16 cellular contexts compared by ENCODE assay signal in the genomic region with DNA sequence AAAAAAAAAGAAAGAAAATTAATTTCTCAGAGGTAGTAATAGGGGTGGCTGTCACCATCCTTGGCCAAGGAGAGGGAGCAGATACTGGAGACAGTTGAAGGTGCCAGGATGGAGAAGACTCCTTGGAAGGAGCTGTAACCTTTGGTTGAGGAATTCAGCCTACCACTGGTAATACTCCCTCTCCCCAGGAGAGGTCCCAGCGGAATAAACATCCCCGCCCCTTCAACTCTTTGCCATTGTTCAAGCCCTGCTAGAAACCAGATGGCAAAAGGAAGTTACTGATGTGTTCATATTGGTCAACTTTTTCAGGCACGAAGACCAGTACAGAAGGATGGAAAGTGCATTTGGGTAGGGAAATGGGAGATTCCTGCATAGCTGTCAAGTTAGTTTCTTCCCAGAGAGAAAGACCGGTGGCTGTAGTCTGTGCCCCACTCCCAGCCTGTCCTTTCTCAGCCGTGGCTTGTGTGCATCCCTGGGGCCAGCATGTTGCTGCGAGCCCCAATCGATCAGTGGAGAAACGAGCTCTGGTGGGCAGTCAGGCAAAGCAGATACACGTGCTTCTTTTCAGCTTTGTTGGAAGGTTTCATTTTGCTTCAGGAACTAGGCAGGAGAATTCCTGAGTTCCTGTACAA.
DNase-seq lines count a peak whose midpoint lies in the region; ATAC-seq and TF ChIP-seq lines count a peak whose summit lies in the region.
"Had no signal": no experiment of that assay in that cellular context is flagged by ENCODE, and none has a peak within 500 bp of the region (broad histone marks: within the 10 kb centered on the region; RNA-seq: fewer than 3 reads in every experiment).

No MANE protein-coding gene starts in this region.

- H4K20me1 ChIP-seq in OCI-LY7 (ENCODE audit: insufficient read depth, low read length), result no peaks in the 10 kb centered on the region

- H3K9me3 Mint-ChIP-seq in stimulated activated memory B cell treated with anti-CD40 and anti-IgM and Interleukin-4, amounts not matched to agents 10 μg/mL and 1 μg/mL and 100 μg/mL, for 72 hours, result no peaks in the 10 kb centered on the region
- H3K9me3 Mint-ChIP-seq: activated CD4-positive, alpha-beta T cell treated with anti-CD3 and anti-CD28 coated beads, Interleukin-2, amount 10 ng/mL, durations not matched to agents 24 days and 14 days had no signal

- H2BK5ac ChIP-seq in neuronal stem cell (ENCODE audit: low read length), result no peak overlapping the region

- no peaks in the 10 kb centered on the region for H3K36me3 Mint-ChIP-seq in stimulated activated memory B cell treated with anti-CD40 and anti-IgM and Interleukin-4, amounts not matched to agents 10 μg/mL and 1 μg/mL and 100 μg/mL, for 72 hours

- H2AK5ac ChIP-seq in neuronal stem cell (ENCODE audit: low read depth, low read length), result no peak overlapping the region

- H3K18ac ChIP-seq in neuronal stem cell (ENCODE audit: low read length), result peak overlapping the region; percentile 63

- CTCF ChIA-PET in OCI-LY7 (lab: Charles Lee; ENCODE audit: unreplicated experiment), result no interaction called here

- no CpG with 5 or more reads among the region's 9 CpGs for WGBS in neuronal stem cell (ENCODE audit: extremely low coverage in 2 of 2, insufficient read length in 2 of 2, insufficient replicate concordance in 1 of 2), 2 donors

- H2BK12ac ChIP-seq in neuronal stem cell (ENCODE audit: low read length), result no peak overlapping the region

- no peak overlapping the region for H3K4ac ChIP-seq in neuronal stem cell (ENCODE audit: low read length)

- H3K27ac ChIP-seq in breast epithelium (peak overlapping the region; percentile 80 to 81), neuronal stem cell (replicated peaks; ENCODE audit: low read length) (no peak overlapping the region), OCI-LY7 (ENCODE audit: low read depth, low read length, poor library complexity, severe bottlenecking) (no peak overlapping the region)
- H3K27ac ChIP-seq: adrenal gland, Peyer's patch, uterus had no signal

- TF ChIP-seq CTCF in breast epithelium (IDR thresholded peaks at IDR 0.05) (no peak), OCI-LY7 (conservative IDR thresholded peaks at IDR 0.05; ENCODE audit: low read length) (no peak)

- peak; percentile 45 for DNase-seq in ELF-1 (ENCODE audit: low read depth, low spot score)
- peak; percentile 28 for DNase-seq in MV-4-11 (lab: John Stamatoyannopoulos, UW)
- DNase-seq in breast epithelium (ENCODE audit: low spot score in 2 of 2), result no peak
- DNase-seq in neuronal stem cell (ENCODE audit: low spot score), result no peak
- DNase-seq in hepatic stellate cell (ENCODE audit: low spot score), result no peak
- DNase-seq in OCI-LY7 (ENCODE audit: low spot score), result no peak
- DNase-seq: activated CD4-positive, alpha-beta T cell treated with anti-CD3 and anti-CD28 coated beads, Interleukin-2, amount 10 ng/mL, durations not matched to agents 24 days and 14 days; activated effector memory CD4-positive, alpha-beta T cell treated with anti-CD3 and anti-CD28 coated beads, Interleukin-2, amount 50 U/mL, for 16 hours; adrenal gland; central memory CD4-positive, alpha-beta T cell; naive thymus-derived CD4-positive, alpha-beta T cell; NCI-H187 treated with DMSO at 0.1 percent for 48 hours; Peyer's patch; SK-N-SH; uterus had no signal

- no peak overlapping the region for H3K4me3 ChIP-seq in breast epithelium
- no peak overlapping the region for H3K4me3 ChIP-seq in neuronal stem cell (ENCODE audit: low read length in 2 of 2)
- no peak overlapping the region for H3K4me3 ChIP-seq in OCI-LY7 (ENCODE audit: low read depth, low read length, poor library complexity, severe bottlenecking)
- H3K4me3 ChIP-seq: adrenal gland, Peyer's patch, uterus had no signal

- POLR2A ChIA-PET in OCI-LY7 (lab: Charles Lee), result no interaction called here

- no peak overlapping the region for H3K14ac ChIP-seq in neuronal stem cell (ENCODE audit: low read length)

- H3K36me3 ChIP-seq in breast epithelium (no peaks in the 10 kb centered on the region), neuronal stem cell (replicated peaks in 1 of 2; ENCODE audit: control insufficient read depth in 2 of 2, insufficient read depth in 2 of 2, low read length in 2 of 2) (no peaks in the 10 kb centered on the region), OCI-LY7 (ENCODE audit: insufficient read depth, low read length) (no peaks in the 10 kb centered on the region)
- H3K36me3 ChIP-seq: adrenal gland, Peyer's patch, uterus had no signal

- no peaks in the 10 kb centered on the region for H3K9me2 ChIP-seq in OCI-LY7 (ENCODE audit: insufficient read depth, low read length)
- H3K9me2 ChIP-seq: SK-N-SH had no signal

- H4K91ac ChIP-seq in neuronal stem cell (ENCODE audit: low read depth, low read length, poor library complexity), result no peak overlapping the region

- no peak overlapping the region for H4K8ac ChIP-seq in neuronal stem cell (ENCODE audit: low read depth, low read length)

- peaks cover 0 to 4% of the 10 kb centered on the region in 2 donors for H3K4me1 ChIP-seq in breast epithelium
- peaks cover 6 to 12% of the 10 kb centered on the region in 2 donors for H3K4me1 ChIP-seq in neuronal stem cell (ENCODE audit: control insufficient read depth in 2 of 2, insufficient read depth in 1 of 2, low read depth in 1 of 2, low read length in 2 of 2)
- H3K4me1 ChIP-seq in OCI-LY7 (ENCODE audit: insufficient read depth, low read length, poor library complexity, severe bottlenecking), result peaks cover 22% of the 10 kb centered on the region
- H3K4me1 ChIP-seq: adrenal gland, Peyer's patch, uterus had no signal

- no peak overlapping the region for H2BK120ac ChIP-seq in neuronal stem cell (ENCODE audit: low read depth, low read length)

- no peaks in the 10 kb centered on the region for H3K27me3 Mint-ChIP-seq in stimulated activated memory B cell treated with anti-CD40 and anti-IgM and Interleukin-4, amounts not matched to agents 10 μg/mL and 1 μg/mL and 100 μg/mL, for 72 hours
- H3K27me3 Mint-ChIP-seq: activated CD4-positive, alpha-beta T cell treated with anti-CD3 and anti-CD28 coated beads, Interleukin-2, amount 10 ng/mL, durations not matched to agents 24 days and 14 days; naive thymus-derived CD4-positive, alpha-beta T cell had no signal

- no peaks in the 10 kb centered on the region for H3K27me3 ChIP-seq in breast epithelium
- peaks cover 0 to 2% (median 0%) of the 10 kb centered on the region in 3 experiments for H3K27me3 ChIP-seq in neuronal stem cell (ENCODE audit: control insufficient read depth in 3 of 3, insufficient read depth in 3 of 3, low read depth in 1 of 3, low read length in 3 of 3)
- H3K27me3 ChIP-seq: adrenal gland, Peyer's patch, uterus had no signal

- H3K23ac ChIP-seq in neuronal stem cell (ENCODE audit: low read depth, low read length, poor library complexity), result no peak overlapping the region

- H3K4me3 Mint-ChIP-seq in stimulated activated memory B cell treated with anti-CD40 and anti-IgM and Interleukin-4, amounts not matched to agents 10 μg/mL and 1 μg/mL and 100 μg/mL, for 72 hours, result no peak overlapping the region
- H3K4me3 Mint-ChIP-seq: activated CD4-positive, alpha-beta T cell treated with anti-CD3 and anti-CD28 coated beads, Interleukin-2, amount 10 ng/mL, durations not matched to agents 24 days and 14 days; naive thymus-derived CD4-positive, alpha-beta T cell had no signal

- H3K9me3 ChIP-seq in breast epithelium (peaks cover 0 to 3% of the 10 kb centered on the region in 2 donors), neuronal stem cell (replicated peaks in 1 of 2; ENCODE audit: control insufficient read depth in 2 of 2, insufficient read depth in 1 of 2, low read depth in 1 of 2, low read length in 2 of 2) (peaks cover 0 to 2% of the 10 kb centered on the region in 2 donors), OCI-LY7 (ENCODE audit: low read length) (no peaks in the 10 kb centered on the region)
- H3K9me3 ChIP-seq: adrenal gland, SK-N-SH, uterus had no signal

- ATAC-seq in stimulated activated memory B cell treated with anti-CD40 and anti-IgM and Interleukin-4, amounts not matched to agents 10 μg/mL and 1 μg/mL and 100 μg/mL, for 72 hours, result no peak
- ATAC-seq: naive thymus-derived CD4-positive, alpha-beta T cell had no signal

- H3K4me2 ChIP-seq in neuronal stem cell (ENCODE audit: insufficient read depth, low read length, poor library complexity, severe bottlenecking), result no peak overlapping the region
- H3K4me2 ChIP-seq in OCI-LY7 (ENCODE audit: low read length), result no peak overlapping the region
- H3K4me2 ChIP-seq: SK-N-SH had no signal

- intact Hi-C loops in breast epithelium (cut with DNase I; ENCODE audit: low total_unique reads) (no loop called here), OCI-LY7 (cut with micrococcal nuclease; ENCODE audit: unreplicated experiment) (no loop called here)

- no peak overlapping the region for H3K9ac ChIP-seq in neuronal stem cell (ENCODE audit: low read depth, low read length, poor library complexity)
- H3K9ac ChIP-seq: SK-N-SH had no signal

- H2BK15ac ChIP-seq in neuronal stem cell (ENCODE audit: low read length), result peak overlapping the region; percentile 28

- H2AFZ ChIP-seq in neuronal stem cell (ENCODE audit: low read length) (peak overlapping the region; percentile 30), OCI-LY7 (ENCODE audit: low read length) (no peak overlapping the region)

- no peak overlapping the region for H3K27ac Mint-ChIP-seq in stimulated activated memory B cell treated with anti-CD40 and anti-IgM and Interleukin-4, amounts not matched to agents 10 μg/mL and 1 μg/mL and 100 μg/mL, for 72 hours
- H3K27ac Mint-ChIP-seq: activated CD4-positive, alpha-beta T cell treated with anti-CD3 and anti-CD28 coated beads, Interleukin-2, amount 10 ng/mL, durations not matched to agents 24 days and 14 days; naive thymus-derived CD4-positive, alpha-beta T cell had no signal

- BruUV-seq in OCI-LY7 (replicated peaks; lab: Mats Ljungman, UMichigan), result no TSS peak

- no peaks in the 10 kb centered on the region for H3K79me1 ChIP-seq in neuronal stem cell (ENCODE audit: low read depth, low read length)

- peaks cover 19% of the 10 kb centered on the region for H3K4me1 Mint-ChIP-seq in stimulated activated memory B cell treated with anti-CD40 and anti-IgM and Interleukin-4, amounts not matched to agents 10 μg/mL and 1 μg/mL and 100 μg/mL, for 72 hours
- H3K4me1 Mint-ChIP-seq: activated CD4-positive, alpha-beta T cell treated with anti-CD3 and anti-CD28 coated beads, Interleukin-2, amount 10 ng/mL, durations not matched to agents 24 days and 14 days had no signal

- no peak for TF ChIP-seq POLR2A in breast epithelium (IDR thresholded peaks at IDR 0.05)

- H3K79me2 ChIP-seq in OCI-LY7 (ENCODE audit: insufficient read depth, low read depth, low read length), result no peaks in the 10 kb centered on the region

Comparison
In these comparisons a context has a peak if more than half of its experiments do, and no peak if none do; other contexts are left out.
1. DNase-seq: peak in ELF-1 (single experiment) and MV-4-11 (single experiment); none in breast epithelium (0 of 2), neuronal stem cell (single experiment), hepatic stellate cell (single experiment) and OCI-LY7 (single experiment).
2. H3K27ac ChIP-seq: peak in breast epithelium (2 of 2); none in neuronal stem cell (single experiment) and OCI-LY7 (single experiment).